In the genomic region with DNA sequence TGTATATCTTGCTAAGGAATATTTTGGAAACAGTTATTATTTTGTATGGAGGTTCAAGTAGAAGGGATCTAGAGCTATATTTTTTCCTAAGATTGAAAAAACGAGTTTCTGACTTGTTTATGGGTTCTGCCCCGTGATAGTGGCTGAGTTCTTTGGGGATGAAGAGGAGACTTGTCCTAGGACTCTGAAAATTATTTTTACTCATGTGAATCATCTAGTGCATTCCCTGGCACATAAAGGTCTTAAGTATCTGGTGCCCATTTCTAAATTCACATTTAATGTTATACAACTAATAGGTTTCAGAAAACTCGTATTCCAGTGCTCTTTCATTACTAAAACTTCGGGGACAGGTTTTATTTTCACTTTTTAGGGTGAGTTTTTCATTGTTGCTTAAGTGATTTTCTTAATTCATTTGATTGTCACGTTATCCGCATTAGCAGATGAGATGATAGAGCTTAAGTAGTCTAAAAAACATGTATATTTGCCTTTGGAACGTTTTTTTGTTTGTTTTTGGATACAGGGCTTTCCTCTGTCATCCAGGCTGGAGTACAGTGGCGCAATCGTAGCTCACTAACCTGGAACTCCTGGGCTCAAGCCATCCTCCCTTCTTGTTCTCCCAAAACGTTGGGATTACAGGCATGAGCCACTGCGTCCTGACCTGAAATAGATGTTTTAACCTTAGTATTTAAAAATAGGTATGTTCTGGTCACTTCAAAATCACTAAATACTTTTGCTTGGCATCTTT, we compare ENCODE assay signal across 9 cellular contexts. TPM values are rescaled to one million over a fixed set of nuclear protein-coding genes. Genes with fewer than 3 reads are reported as not detected.
DNase-seq lines count a peak whose midpoint lies in the region; ATAC-seq, FAIRE-seq and TF ChIP-seq lines count a peak whose summit lies in the region.
"Had no signal": no experiment of that assay in that cellular context is flagged by ENCODE, and none has a peak within 500 bp of the region (broad histone marks: within the 10 kb centered on the region; RNA-seq: fewer than 3 reads in every experiment).

No MANE protein-coding gene starts in this region.

- intact Hi-C loops in activated T-helper 2 cell treated with anti-CD3 and anti-CD28 coated beads, Interferon-gamma antibody, Interleukin-2, Interleukin-4, amounts not matched to agents 10 μg/mL and 5 μg/mL and 100 μg/mL, durations not matched to agents 14 hours and 24 hours and 36 hours (cut with micrococcal nuclease): loop anchor here (5.0 to 10.0 kb wide), 4 partner anchors 107 to 1960 kb away; partner anchors contain the start of genes BYSL, MED20, SAYSD1 and TFEB

- CTCF ChIA-PET in activated CD4-positive, alpha-beta T cell treated with anti-CD3 and anti-CD28 coated beads, Interleukin-2, amount 10 ng/mL, durations not matched to agents 7 days and 5 days (lab: Charles Lee): interaction anchor here (0.8 to 1.3 kb wide), 4 partner anchors 18 to 520 kb away, joined by 3 to 4 read pairs (median 3); no protein-coding TSS in a partner anchor

- POLR2A ChIA-PET in activated CD4-positive, alpha-beta T cell treated with anti-CD3 and anti-CD28 coated beads, Interleukin-2, amount 10 ng/mL, durations not matched to agents 7 days and 5 days (lab: Charles Lee): no interaction called here

- H3K27me3 ChIP-seq in iPS-18a (ENCODE audit: control insufficient read depth, insufficient read depth, low read length) (no peaks in the 10 kb centered on the region), thoracic aorta (replicated peaks; ENCODE audit: insufficient read depth) (no peaks in the 10 kb centered on the region)

- no peak for TF ChIP-seq CTCF in thoracic aorta (IDR thresholded peaks at IDR 0.05)

- no peak for DNase-seq in activated CD4-positive, alpha-beta T cell treated with anti-CD3 and anti-CD28 coated beads, Interleukin-2, amount 10 ng/mL, durations not matched to agents 7 days and 5 days
- DNase-seq in activated CD4-positive, alpha-beta T cell treated with anti-CD3 and anti-CD28 coated beads, Interleukin-2, amount 50 U/mL, for 4 hours: no peak
- no peak for DNase-seq in activated T-helper 2 cell treated with anti-CD3 and anti-CD28 coated beads, Interferon-gamma antibody, Interleukin-2, Interleukin-4, amounts not matched to agents 10 μg/mL and 5 μg/mL and 100 μg/mL, durations not matched to agents 14 hours and 24 hours and 36 hours (ENCODE audit: low spot score)
- no peak for DNase-seq in thoracic aorta (ENCODE audit: low spot score)
- no peak for DNase-seq in urothelium cell line (ENCODE audit: low spot score)
- DNase-seq in stimulated activated CD4-positive, alpha-beta T cell treated with anti-CD3 and anti-CD28 coated beads, Interleukin-1b, Interleukin-23, amount 100 ng/mL, for 48 hours: no peak

- peaks cover 26% of the 10 kb centered on the region for H3K4me1 ChIP-seq in iPS-18a (ENCODE audit: control insufficient read depth, low read depth, low read length)
- peaks cover 15 to 36% of the 10 kb centered on the region in 2 donors for H3K4me1 ChIP-seq in thoracic aorta (ENCODE audit: control insufficient read depth in 1 of 2, low read depth in 2 of 2)

- FAIRE-seq in urothelium cell line (lab: Jason Lieb, UNC): no peak
- FAIRE-seq: frontal cortex had no signal

- H3K4me1 Mint-ChIP-seq in activated CD4-positive, alpha-beta T cell treated with anti-CD3 and anti-CD28 coated beads, Interleukin-2, amount 10 ng/mL, durations not matched to agents 7 days and 5 days: peaks cover 62% of the 10 kb centered on the region
- peaks cover 56% of the 10 kb centered on the region for H3K4me1 Mint-ChIP-seq in activated T-helper 2 cell treated with anti-CD3 and anti-CD28 coated beads, Interferon-gamma antibody, Interleukin-2, Interleukin-4, amounts not matched to agents 10 μg/mL and 5 μg/mL and 100 μg/mL, durations not matched to agents 14 hours and 24 hours and 36 hours (ENCODE audit: low read depth)

- no peak for ATAC-seq in thoracic aorta (ENCODE audit: insufficient number of reproducible peaks, low FRiP score, low read depth)
- ATAC-seq in GM21390 (IDR thresholded peaks at IDR 0.05; ENCODE audit: unreplicated experiment): no peak

- no peaks in the 10 kb centered on the region for H3K27me3 Mint-ChIP-seq in activated CD4-positive, alpha-beta T cell treated with anti-CD3 and anti-CD28 coated beads, Interleukin-2, amount 10 ng/mL, durations not matched to agents 7 days and 5 days
- no peaks in the 10 kb centered on the region for H3K27me3 Mint-ChIP-seq in activated T-helper 2 cell treated with anti-CD3 and anti-CD28 coated beads, Interferon-gamma antibody, Interleukin-2, Interleukin-4, amounts not matched to agents 10 μg/mL and 5 μg/mL and 100 μg/mL, durations not matched to agents 14 hours and 24 hours and 36 hours (ENCODE audit: low read depth)

- H3K9me3 Mint-ChIP-seq in activated CD4-positive, alpha-beta T cell treated with anti-CD3 and anti-CD28 coated beads, Interleukin-2, amount 10 ng/mL, durations not matched to agents 7 days and 5 days: no peaks in the 10 kb centered on the region
- H3K9me3 Mint-ChIP-seq in activated T-helper 2 cell treated with anti-CD3 and anti-CD28 coated beads, Interferon-gamma antibody, Interleukin-2, Interleukin-4, amounts not matched to agents 10 μg/mL and 5 μg/mL and 100 μg/mL, durations not matched to agents 14 hours and 24 hours and 36 hours: no peaks in the 10 kb centered on the region

- H3K9me3 ChIP-seq in iPS-18a (ENCODE audit: control insufficient read depth, low read depth, low read length): no peaks in the 10 kb centered on the region
- H3K9me3 ChIP-seq in thoracic aorta: no peaks in the 10 kb centered on the region

- H3K27ac Mint-ChIP-seq in activated CD4-positive, alpha-beta T cell treated with anti-CD3 and anti-CD28 coated beads, Interleukin-2, amount 10 ng/mL, durations not matched to agents 7 days and 5 days: peak overlapping the region; percentile 97
- peak overlapping the region; percentile 98 for H3K27ac Mint-ChIP-seq in activated T-helper 2 cell treated with anti-CD3 and anti-CD28 coated beads, Interferon-gamma antibody, Interleukin-2, Interleukin-4, amounts not matched to agents 10 μg/mL and 5 μg/mL and 100 μg/mL, durations not matched to agents 14 hours and 24 hours and 36 hours

- peak overlapping the region; percentile 94 for H3K4me3 Mint-ChIP-seq in activated CD4-positive, alpha-beta T cell treated with anti-CD3 and anti-CD28 coated beads, Interleukin-2, amount 10 ng/mL, durations not matched to agents 7 days and 5 days
- peak overlapping the region; percentile 98 for H3K4me3 Mint-ChIP-seq in activated T-helper 2 cell treated with anti-CD3 and anti-CD28 coated beads, Interferon-gamma antibody, Interleukin-2, Interleukin-4, amounts not matched to agents 10 μg/mL and 5 μg/mL and 100 μg/mL, durations not matched to agents 14 hours and 24 hours and 36 hours (ENCODE audit: low read depth)

- H3K27ac ChIP-seq in iPS-18a (ENCODE audit: low read length): no peak overlapping the region
- peak overlapping the region; percentile 97 for H3K27ac ChIP-seq in thoracic aorta

- peaks cover 33% of the 10 kb centered on the region for H3K36me3 Mint-ChIP-seq in activated CD4-positive, alpha-beta T cell treated with anti-CD3 and anti-CD28 coated beads, Interleukin-2, amount 10 ng/mL, durations not matched to agents 7 days and 5 days (ENCODE audit: low read depth)
- H3K36me3 Mint-ChIP-seq in activated T-helper 2 cell treated with anti-CD3 and anti-CD28 coated beads, Interferon-gamma antibody, Interleukin-2, Interleukin-4, amounts not matched to agents 10 μg/mL and 5 μg/mL and 100 μg/mL, durations not matched to agents 14 hours and 24 hours and 36 hours (ENCODE audit: low read depth): peaks cover 54% of the 10 kb centered on the region

- H3K4me3 ChIP-seq in iPS-18a (ENCODE audit: low read length) (peak overlapping the region; percentile 74), thoracic aorta (peak overlapping the region; percentile 83)

- H3K9ac ChIP-seq in iPS-18a (ENCODE audit: low read length): peak overlapping the region; percentile 95

- peaks cover 14% of the 10 kb centered on the region for H3K36me3 ChIP-seq in iPS-18a (ENCODE audit: control insufficient read depth, low read depth, low read length)
- H3K36me3 ChIP-seq in thoracic aorta: no peaks in the 10 kb centered on the region

RNA-seq across cellular contexts. Expression of gene NFYA, which starts 2.1 kb away (rescaled TPM):
- 10 to 100 TPM; 33.8 to 36.9 TPM for total RNA-seq in activated CD4-positive, alpha-beta T cell treated with anti-CD3 and anti-CD28 coated beads, Interleukin-2, amount 10 ng/mL, durations not matched to agents 7 days and 5 days
- 28.1 and 28.2 TPM in 2 replicates for total RNA-seq in activated T-helper 2 cell treated with anti-CD3 and anti-CD28 coated beads, Interferon-gamma antibody, Interleukin-2, Interleukin-4, amounts not matched to agents 10 μg/mL and 5 μg/mL and 100 μg/mL, durations not matched to agents 14 hours and 24 hours and 36 hours
- total RNA-seq in thoracic aorta: 10 to 100 TPM in 1 of 2 donors, 1 to 10 TPM in 1; 9.2 to 20.6 TPM

RNA-seq across cellular contexts. Expression of gene OARD1, which starts 2.7 kb away (rescaled TPM):
- 10 to 100 TPM; 28.4 to 32.2 TPM for total RNA-seq in activated CD4-positive, alpha-beta T cell treated with anti-CD3 and anti-CD28 coated beads, Interleukin-2, amount 10 ng/mL, durations not matched to agents 7 days and 5 days
- total RNA-seq in activated T-helper 2 cell treated with anti-CD3 and anti-CD28 coated beads, Interferon-gamma antibody, Interleukin-2, Interleukin-4, amounts not matched to agents 10 μg/mL and 5 μg/mL and 100 μg/mL, durations not matched to agents 14 hours and 24 hours and 36 hours: 28.0 and 33.7 TPM in 2 replicates
- total RNA-seq in thoracic aorta: 10 to 100 TPM in 1 of 2 donors, 1 to 10 TPM in 1; 3.1 to 15.0 TPM

RNA-seq across cellular contexts. Expression of gene APOBEC2, which starts 21.9 kb away (rescaled TPM):
- not detected for total RNA-seq in activated CD4-positive, alpha-beta T cell treated with anti-CD3 and anti-CD28 coated beads, Interleukin-2, amount 10 ng/mL, durations not matched to agents 7 days and 5 days
- total RNA-seq in activated T-helper 2 cell treated with anti-CD3 and anti-CD28 coated beads, Interferon-gamma antibody, Interleukin-2, Interleukin-4, amounts not matched to agents 10 μg/mL and 5 μg/mL and 100 μg/mL, durations not matched to agents 14 hours and 24 hours and 36 hours: not detected in 2 replicates
- total RNA-seq in thoracic aorta: not detected
- total RNA-seq: frontal cortex had no signal

RNA-seq across cellular contexts. Expression of gene TSPO2, which starts 32.6 kb away (rescaled TPM):
- not detected for total RNA-seq in activated CD4-positive, alpha-beta T cell treated with anti-CD3 and anti-CD28 coated beads, Interleukin-2, amount 10 ng/mL, durations not matched to agents 7 days and 5 days
- total RNA-seq in activated T-helper 2 cell treated with anti-CD3 and anti-CD28 coated beads, Interferon-gamma antibody, Interleukin-2, Interleukin-4, amounts not matched to agents 10 μg/mL and 5 μg/mL and 100 μg/mL, durations not matched to agents 14 hours and 24 hours and 36 hours: not detected in 2 replicates
- not detected for total RNA-seq in thoracic aorta

RNA-seq across cellular contexts. Expression of gene UNC5CL, which starts 35.8 kb away (rescaled TPM):
- total RNA-seq in activated CD4-positive, alpha-beta T cell treated with anti-CD3 and anti-CD28 coated beads, Interleukin-2, amount 10 ng/mL, durations not matched to agents 7 days and 5 days: 1 to 10 TPM; 1.1 to 1.6 TPM
- 1.1 and 1.6 TPM in 2 replicates for total RNA-seq in activated T-helper 2 cell treated with anti-CD3 and anti-CD28 coated beads, Interferon-gamma antibody, Interleukin-2, Interleukin-4, amounts not matched to agents 10 μg/mL and 5 μg/mL and 100 μg/mL, durations not matched to agents 14 hours and 24 hours and 36 hours
- 1 to 10 TPM; 2.2 to 7.9 TPM for total RNA-seq in thoracic aorta
